ENCODE assay signal across 14 cellular contexts in the genomic region with DNA sequence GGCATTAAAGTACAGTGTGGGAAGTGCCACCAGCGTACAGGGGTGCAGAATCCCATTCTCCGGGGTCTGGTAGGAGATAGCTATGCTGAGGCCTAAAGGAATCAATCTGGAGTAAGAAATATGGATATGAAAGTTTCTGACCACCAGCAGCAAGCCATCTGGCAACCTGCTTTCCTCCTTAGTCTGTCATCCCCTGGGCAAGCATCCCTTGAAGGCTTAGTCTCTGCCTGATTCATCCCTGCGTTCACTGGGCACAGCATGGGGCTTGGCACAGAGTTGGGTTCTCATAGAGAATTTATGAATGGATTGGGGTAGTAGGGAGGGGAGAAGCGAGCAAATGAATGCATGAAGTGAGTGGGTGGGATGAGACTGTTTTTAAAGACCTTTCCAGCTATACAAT.
"Had no signal": no experiment of that assay in that cellular context is flagged by ENCODE, and none has a peak within 500 bp of the region (broad histone marks: within the 10 kb centered on the region; RNA-seq: fewer than 3 reads in every experiment).

No MANE protein-coding gene starts in this region.

- H3K27ac ChIP-seq: breast epithelium, esophagus muscularis mucosa, heart left ventricle, left ventricle myocardium inferior, ovary, VCaP had no signal

- H3K4me1 ChIP-seq: breast epithelium, esophagus muscularis mucosa, heart left ventricle, left ventricle myocardium inferior had no signal

- H3K4me3 ChIP-seq: breast epithelium, esophagus muscularis mucosa, heart left ventricle, left ventricle myocardium inferior, ovary, suprapubic skin had no signal

- H3K36me3 ChIP-seq: breast epithelium, heart left ventricle, left ventricle myocardium inferior, ovary, suprapubic skin had no signal

- H3K9me3 ChIP-seq: breast epithelium, esophagus muscularis mucosa, heart left ventricle, left ventricle myocardium inferior, ovary, suprapubic skin had no signal

- DNase-seq: activated CD4-positive, alpha-beta T cell treated with anti-CD3 and anti-CD28 coated beads for 36 hours; activated CD8-positive, alpha-beta T cell treated with anti-CD3 and anti-CD28 coated beads for 36 hours; activated effector memory CD4-positive, alpha-beta T cell treated with Interleukin-2 at 50 U/mL for 16 hours; foreskin melanocyte; heart left ventricle; left ventricle myocardium inferior; ovary; stimulated activated CD4-positive, alpha-beta T cell treated with anti-CD3 and anti-CD28 coated beads, Interleukin-2, amount 100 ng/mL, for 48 hours; stimulated activated naive CD8-positive, alpha-beta T cell treated with anti-CD3 and anti-CD28 coated beads, Interleukin-15, Interleukin-2, amounts not matched to agents 100 U/mL and 50 U/mL, for 24 hours; T1000 had no signal

- ATAC-seq: activated CD4-positive, alpha-beta T cell treated with anti-CD3 and anti-CD28 coated beads for 36 hours; activated CD8-positive, alpha-beta T cell treated with anti-CD3 and anti-CD28 coated beads for 36 hours; heart left ventricle; stimulated activated naive CD8-positive, alpha-beta T cell treated with anti-CD3 and anti-CD28 coated beads, Interleukin-15, Interleukin-2, amounts not matched to agents 100 U/mL and 50 U/mL, for 24 hours had no signal
